ENCODE assay signal across 7 cellular contexts in genomic region chrX:66262807-66263206, GRCh38.
"Had no signal": no experiment of that assay in that cellular context is flagged by ENCODE, and none has a peak within 500 bp of the region (broad histone marks: within the 10 kb centered on the region; RNA-seq: fewer than 3 reads in every experiment).

No MANE protein-coding gene starts in this region.

- H3K27ac ChIP-seq: GM23248, HL-60 had no signal

- DNase-seq: GM23248, GOT3, H9, HCEC 1CT, KG1 had no signal

- FAIRE-seq: H54 had no signal

- H3K4me3 ChIP-seq: GM23248 had no signal

- H3K9ac ChIP-seq: GM23248 had no signal

- H2AFZ ChIP-seq: GM23248 had no signal
